In the genomic region with DNA sequence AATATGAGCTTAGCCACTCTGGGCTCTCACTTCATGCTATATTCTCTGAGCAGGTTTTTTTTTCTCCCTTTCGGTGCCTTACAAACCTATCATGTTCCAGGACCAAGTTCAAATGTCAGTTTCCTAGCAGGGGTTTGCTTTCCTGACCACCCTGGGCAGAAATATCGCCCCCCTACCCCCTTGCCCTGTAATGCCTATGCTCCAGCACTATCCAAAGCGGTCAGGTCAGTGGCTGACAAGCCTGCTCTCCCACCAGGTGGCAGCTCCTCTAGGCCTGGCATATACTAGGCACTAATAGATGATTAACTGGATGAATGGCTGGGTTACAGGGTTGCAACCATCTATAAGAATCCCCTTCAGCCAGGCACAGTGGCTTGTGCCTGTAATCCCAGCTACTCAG, we compare ENCODE assay signal across 1 cellular context.
TF ChIP-seq lines count a peak whose summit lies in the region.

No MANE protein-coding gene starts in this region.

TF ChIP-seq in A549, 52 proteins besides CTCF, POLR2A, EP300 and RAD21 (continued from another document):
- TF ChIP-seq REST (IDR thresholded peaks at IDR 0.05), result no peak
- TF ChIP-seq RARB (CRISPR knock-in tag; IDR thresholded peaks at IDR 0.05), result no peak
- no peak for TF ChIP-seq HEYL (CRISPR knock-in tag; IDR thresholded peaks at IDR 0.05)
- TF ChIP-seq BHLHE40 (IDR thresholded peaks at IDR 0.05; ENCODE audit: low read depth, low read length), result no peak
- no peak for TF ChIP-seq ZNF302 (CRISPR knock-in tag; IDR thresholded peaks at IDR 0.05)
- TF ChIP-seq NFE2L2 (conservative IDR thresholded peaks at IDR 0.05; ENCODE audit: low read length), result no peak
- no peak for TF ChIP-seq JUNB (IDR thresholded peaks at IDR 0.05)
- TF ChIP-seq JUN (IDR thresholded peaks at IDR 0.05), result no peak
- TF ChIP-seq CBX8 (IDR thresholded peaks at IDR 0.05), result no peak
- no peak for TF ChIP-seq EHF (CRISPR knock-in tag; IDR thresholded peaks at IDR 0.05)
